ENCODE assay signal across 18 cellular contexts in genomic region chr3:62604746-62605351, GRCh38.
DNase-seq lines count a peak whose midpoint lies in the region; ATAC-seq and TF ChIP-seq lines count a peak whose summit lies in the region.
"Had no signal": no experiment of that assay in that cellular context is flagged by ENCODE, and none has a peak within 500 bp of the region (broad histone marks: within the 10 kb centered on the region; RNA-seq: fewer than 3 reads in every experiment).

No MANE protein-coding gene starts in this region.

- TF ChIP-seq POLR2A in Peyer's patch (IDR thresholded peaks at IDR 0.05) = no peak

- H3K9ac ChIP-seq in PC-3 (ENCODE audit: low read length) = no peak overlapping the region
- H3K9ac ChIP-seq: BLaER1 had no signal

- no peaks in the 10 kb centered on the region for H3F3A ChIP-seq in PC-3 (ENCODE audit: low read length, unreplicated experiment)

- H3K79me2 ChIP-seq in PC-3 (ENCODE audit: low read length) = no peaks in the 10 kb centered on the region

- H2AFZ ChIP-seq in PC-3 (ENCODE audit: low read length) = no peak overlapping the region

- CTCF ChIA-PET in PC-3 (lab: Charles Lee) = interaction anchor here (0.6 kb wide), 1 partner anchor 51 kb away, joined by 3 read pairs; no protein-coding TSS in a partner anchor

- H3K27ac ChIP-seq in PC-3 (ENCODE audit: low read length) (peak overlapping the region; percentile 90; the same call in 1 of the 2 replicates), epithelial cell of prostate (peak overlapping the region; percentile 99), Peyer's patch (no peak overlapping the region)
- H3K27ac ChIP-seq: BLaER1 had no signal

- no TSS peak for BruUV-seq in PC-3 (replicated peaks; lab: Mats Ljungman, UMichigan)

- no peaks in the 10 kb centered on the region for H3K9me3 ChIP-seq in PC-3 (ENCODE audit: low read length)
- H3K9me3 ChIP-seq in Peyer's patch = no peaks in the 10 kb centered on the region
- H3K9me3 ChIP-seq: BLaER1 had no signal

- intact Hi-C loops in PC-3 (cut with micrococcal nuclease) = loop anchor here (5.0 to 10.0 kb wide), 2 partner anchors 43 to 1670 kb away; no protein-coding TSS in a partner anchor

- no peak overlapping the region for H3K4me2 ChIP-seq in PC-3 (ENCODE audit: low read length)
- H3K4me2 ChIP-seq: BLaER1 had no signal

- H3K4me3 ChIP-seq in PC-3 (ENCODE audit: low read length) (no peak overlapping the region), Peyer's patch (no peak overlapping the region)
- H3K4me3 ChIP-seq: BLaER1 had no signal

- no peak for TF ChIP-seq CTCF in PC-3 (conservative IDR thresholded peaks at IDR 0.05; ENCODE audit: low read depth, low read length)
- no peak for TF ChIP-seq CTCF in Peyer's patch (IDR thresholded peaks at IDR 0.05)

- H3K36me3 ChIP-seq in PC-3 (ENCODE audit: low read depth, low read length) = no peaks in the 10 kb centered on the region
- H3K36me3 ChIP-seq in Peyer's patch = no peaks in the 10 kb centered on the region
- H3K36me3 ChIP-seq: BLaER1 had no signal

- no peaks in the 10 kb centered on the region for H4K20me1 ChIP-seq in PC-3 (ENCODE audit: low read length)

- H3K27me3 ChIP-seq in PC-3 (ENCODE audit: low read length) (no peaks in the 10 kb centered on the region), Peyer's patch (no peaks in the 10 kb centered on the region)
- H3K27me3 ChIP-seq: BLaER1 had no signal

- no peaks in the 10 kb centered on the region for H3K9me2 ChIP-seq in PC-3 (replicated peaks; ENCODE audit: low read length)

- H3K4me1 ChIP-seq in PC-3 (ENCODE audit: insufficient read depth, low read length) (peaks cover 49% of the 10 kb centered on the region), Peyer's patch (no peaks in the 10 kb centered on the region)

- no peak for ATAC-seq in PC-3
- ATAC-seq: activated CD8-positive, alpha-beta T cell treated with anti-CD3 and anti-CD28 coated beads, Interleukin-2, amount 10 ng/mL, durations not matched to agents 7 days and 5 days; left lobe of liver had no signal

- DNase-seq in NCI-H1105 treated with DMSO at 0.1 percent for 48 hours (lab: John Stamatoyannopoulos, UW) = peak; percentile 11
- no peak for DNase-seq in NCI-H1105 (lab: John Stamatoyannopoulos, UW)
- no peak for DNase-seq in PC-3
- DNase-seq in epithelial cell of prostate (ENCODE audit: low read depth, low spot score) = no peak
- peak; percentile 78 for DNase-seq in renal cortical epithelial cell (ENCODE audit: low read depth)
- DNase-seq in NCI-H1092 (lab: John Stamatoyannopoulos, UW) = no peak
- DNase-seq in Peyer's patch = no peak
- no peak for DNase-seq in kidney glomerular epithelial cell (lab: John Stamatoyannopoulos, UW)
- DNase-seq: 8988T; activated B cell treated with CpG ODN at 0.5 μM for 24 hours; activated CD8-positive, alpha-beta T cell treated with anti-CD3 and anti-CD28 coated beads, Interleukin-2, amount 10 ng/mL, durations not matched to agents 7 days and 5 days; activated naive CD4-positive, alpha-beta T cell treated with Interleukin-2 at 50 U/mL for 16 hours; activated T-cell treated with anti-CD3 and anti-CD28 coated beads, Interleukin-2, amount 50 U/mL, for 24 hours; Kasumi-1; midbrain; NCI-H1417 treated with DMSO at 0.1 percent for 48 hours had no signal

- POLR2A ChIA-PET in PC-3 (lab: Charles Lee; ENCODE audit: unreplicated experiment) = no interaction called here

Comparison
In these comparisons a context has a peak if more than half of its experiments do, and no peak if none do; other contexts are left out.
1. DNase-seq: peak in NCI-H1105 treated with DMSO at 0.1 percent for 48 hours (single experiment) and renal cortical epithelial cell (single experiment); none in NCI-H1105 (single experiment), PC-3 (single experiment), epithelial cell of prostate (single experiment), NCI-H1092 (single experiment), Peyer's patch (0 of 3) and kidney glomerular epithelial cell (single experiment).
2. H3K27ac ChIP-seq: peak in PC-3 (single experiment) and epithelial cell of prostate (single experiment); none in Peyer's patch (0 of 4).